In the genomic region with DNA sequence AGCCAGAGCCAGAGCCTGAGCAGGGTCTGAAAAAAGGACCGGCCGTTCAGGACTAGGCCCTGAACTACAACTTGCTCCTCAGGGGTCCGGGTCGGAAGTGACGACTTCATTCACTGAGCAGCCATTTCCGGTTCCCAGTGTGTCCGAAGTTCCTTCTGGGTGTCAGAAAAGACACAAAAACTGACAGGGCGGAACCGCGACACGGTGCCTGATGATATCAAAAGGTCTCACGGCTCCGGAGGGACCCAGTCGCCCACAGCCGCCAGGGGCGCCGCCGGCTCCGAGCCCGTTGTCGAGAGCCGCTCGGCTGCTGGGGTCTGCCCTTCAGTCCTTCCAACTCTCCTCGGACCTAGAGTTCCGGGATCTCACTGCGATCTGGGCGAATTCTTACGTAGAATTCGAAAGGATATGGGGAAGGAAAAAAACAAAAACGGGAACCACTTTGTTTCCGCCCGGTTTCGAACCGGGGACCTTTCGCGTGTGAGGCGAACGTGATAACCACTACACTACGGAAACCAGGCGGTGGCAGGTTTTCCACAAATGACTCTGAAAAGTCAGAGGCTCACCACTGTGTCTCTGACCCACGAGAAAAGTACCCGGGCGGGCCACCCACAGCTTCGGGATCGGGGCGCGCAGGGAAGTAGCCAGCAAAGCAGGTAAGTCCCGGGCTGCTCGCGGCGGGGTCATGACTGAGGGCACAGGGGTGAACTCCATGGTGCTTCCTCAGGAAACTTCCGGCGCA, we compare ENCODE assay signal across 8 cellular contexts. TPM values are rescaled to one million over a fixed set of nuclear protein-coding genes. Genes with fewer than 3 reads are reported as not detected.
DNase-seq lines count a peak whose midpoint lies in the region; ATAC-seq, FAIRE-seq and TF ChIP-seq lines count a peak whose summit lies in the region.

No MANE protein-coding gene starts in this region.

- H3K36me3 ChIP-seq in adrenal gland (replicated peaks in 1 of 2): no peaks in the 10 kb centered on the region
- no peaks in the 10 kb centered on the region for H3K36me3 ChIP-seq in heart right ventricle
- H3K36me3 ChIP-seq in upper lobe of left lung: no peaks in the 10 kb centered on the region

- ATAC-seq in HG02798 (IDR thresholded peaks at IDR 0.05; ENCODE audit: poor library complexity, unreplicated experiment) (peak; percentile 82), heart right ventricle (peak; percentile 87 to 93 (median 90)), upper lobe of left lung (ENCODE audit: low FRiP score in 2 of 2) (peak; percentile 92 to 95)

- 0% methylated on average over 23 to 53 of the region's 53 CpGs for WGBS in adrenal gland, 4 donors
- WGBS in heart right ventricle, 2 donors: 0 to 1% methylated on average over 53 of the region's 53 CpGs
- WGBS in upper lobe of left lung, 2 donors: 0% methylated on average over 18 to 45 of the region's 53 CpGs

- peak; percentile 90 for FAIRE-seq in GM12891 (lab: Jason Lieb, UNC)

- H3K9me3 ChIP-seq in adrenal gland (replicated peaks in 1 of 3) (no peaks in the 10 kb centered on the region), heart right ventricle (peaks cover 0 to 6% (median 0%) of the 10 kb centered on the region in 11 donors), upper lobe of left lung (no peaks in the 10 kb centered on the region)

- H3K4me1 ChIP-seq in adrenal gland (replicated peaks in 1 of 2) (peaks cover 0 to 12% of the 10 kb centered on the region in 2 donors), heart right ventricle (peaks cover 0 to 26% (median 12%) of the 10 kb centered on the region in 9 donors), upper lobe of left lung (peaks cover 12 to 14% (median 13%) of the 10 kb centered on the region in 4 donors)

- H3K4me3 ChIP-seq in adrenal gland: peak overlapping the region; percentile 25 to 69 (median 63)
- H3K4me3 ChIP-seq in heart right ventricle: peak overlapping the region; percentile 57 to 88 (median 71)
- H3K4me3 ChIP-seq in upper lobe of left lung: peak overlapping the region; percentile 42 to 79 (median 65)

- TF ChIP-seq POLR2A in GM12891 (IDR thresholded peaks at IDR 0.05; ENCODE audit: low read depth, low read length) (peak; percentile 90), adrenal gland (IDR thresholded peaks at IDR 0.05) (peak; percentile 41 to 60), upper lobe of left lung (IDR thresholded peaks at IDR 0.05) (peak in 2 of 4 donors; percentile 51 to 73)

- peak in 1 of 4 donors; percentile 22 for TF ChIP-seq EP300 in upper lobe of left lung (IDR thresholded peaks at IDR 0.05)

- intact Hi-C loops in adrenal gland (cut with DNase I): no loop called here
- intact Hi-C loops in heart right ventricle (cut with DNase I): loop anchor here in 3 of 10 donors (1.0 to 10.0 kb wide), 2 partner anchors 9 to 345 kb away; a partner anchor contains a TSS
- intact Hi-C loops in posterior cingulate gyrus (cut with DNase I): no loop called here

- TF ChIP-seq CTCF in adrenal gland (IDR thresholded peaks at IDR 0.05) (peak in 5 of 6 experiments; percentile 34 to 65 (median 50)), heart right ventricle (IDR thresholded peaks at IDR 0.05) (peak; percentile 22 to 62 (median 43)), upper lobe of left lung (IDR thresholded peaks at IDR 0.05) (peak in 5 of 6 experiments; percentile 40 to 79 (median 56))

- peak; percentile 72 for DNase-seq in GM12891 (ENCODE audit: insufficient read length, low spot score)
- DNase-seq in NCI-H1436 treated with DMSO at 0.1 percent for 48 hours (lab: John Stamatoyannopoulos, UW): peak; percentile 41
- DNase-seq in T follicular helper cell (ENCODE audit: low read depth): peak; percentile 88
- peak; percentile 87 to 97 (median 89) for DNase-seq in adrenal gland
- peak; percentile 89 to 90 for DNase-seq in heart right ventricle
- peak; percentile 80 to 98 (median 88) for DNase-seq in posterior cingulate gyrus
- peak; percentile 89 to 94 for DNase-seq in upper lobe of left lung

- H3K27me3 ChIP-seq in adrenal gland (no peaks in the 10 kb centered on the region), heart right ventricle (peaks cover 0 to 4% (median 0%) of the 10 kb centered on the region in 7 donors), upper lobe of left lung (no peaks in the 10 kb centered on the region)

- H3K27ac ChIP-seq in adrenal gland: peak overlapping the region; percentile 96 to 100 (median 99)
- H3K27ac ChIP-seq in heart right ventricle: peak overlapping the region; percentile 96 to 100 (median 100)
- H3K27ac ChIP-seq in upper lobe of left lung: peak overlapping the region; percentile 95 to 100 (median 100)

TF ChIP-seq in GM12891, 5 proteins besides CTCF, POLR2A, EP300 and RAD21:
- TF ChIP-seq POLR2AphosphoS5 (IDR thresholded peaks at IDR 0.05; ENCODE audit: low read depth, low read length) (peak; percentile 81), PAX5 (IDR thresholded peaks at IDR 0.05; ENCODE audit: insufficient read depth, low read length, severe bottlenecking) (peak; percentile 89), SPI1 (IDR thresholded peaks at IDR 0.05; ENCODE audit: low read depth, low read length) (peak; percentile 21), POU2F2 (IDR thresholded peaks at IDR 0.05; ENCODE audit: low read depth, low read length) (peak; percentile 7; the same call in 1 of the 2 replicates), TAF1 (IDR thresholded peaks at IDR 0.05; ENCODE audit: low read depth, low read length) (peak; percentile 79; the same call in 1 of the 2 replicates)
TF ChIP-seq in GM12891: peak in this region for 5.

RNA-seq across cellular contexts. Expression of a gene that starts 31.8 kb away (rescaled TPM):
- polyA plus RNA-seq in GM12891 (2012; ENCODE audit: low read depth, missing spikeins): not detected
- total RNA-seq in adrenal gland: not detected
- polyA plus RNA-seq in adrenal gland: under 1 TPM in 1 of 3 donors, not detected in 2; 0.29 TPM
- not detected for total RNA-seq in heart right ventricle
- polyA plus RNA-seq in heart right ventricle: not detected
- 1 to 10 TPM in 4 of 6 donors, under 1 TPM in 1, not detected in 1; 0.37 to 9.5 (median 4.0) TPM for total RNA-seq in upper lobe of left lung

Comparison
In these comparisons a context has a peak if more than half of its experiments do, and no peak if none do; other contexts are left out.
1. Peak in every context shown above with its lines: DNase-seq, ATAC-seq, H3K4me3 ChIP-seq and H3K27ac ChIP-seq.
2. DNase-seq: peak in every context shown above with its lines; median percentile 92 in upper lobe of left lung; 90 in heart right ventricle; 89 in adrenal gland; 88 in posterior cingulate gyrus; 88 in T follicular helper cell; 72 in GM12891; 41 in NCI-H1436 treated with DMSO at 0.1 percent for 48 hours.